ENCODE assay signal across 22 cellular contexts in the genomic region with DNA sequence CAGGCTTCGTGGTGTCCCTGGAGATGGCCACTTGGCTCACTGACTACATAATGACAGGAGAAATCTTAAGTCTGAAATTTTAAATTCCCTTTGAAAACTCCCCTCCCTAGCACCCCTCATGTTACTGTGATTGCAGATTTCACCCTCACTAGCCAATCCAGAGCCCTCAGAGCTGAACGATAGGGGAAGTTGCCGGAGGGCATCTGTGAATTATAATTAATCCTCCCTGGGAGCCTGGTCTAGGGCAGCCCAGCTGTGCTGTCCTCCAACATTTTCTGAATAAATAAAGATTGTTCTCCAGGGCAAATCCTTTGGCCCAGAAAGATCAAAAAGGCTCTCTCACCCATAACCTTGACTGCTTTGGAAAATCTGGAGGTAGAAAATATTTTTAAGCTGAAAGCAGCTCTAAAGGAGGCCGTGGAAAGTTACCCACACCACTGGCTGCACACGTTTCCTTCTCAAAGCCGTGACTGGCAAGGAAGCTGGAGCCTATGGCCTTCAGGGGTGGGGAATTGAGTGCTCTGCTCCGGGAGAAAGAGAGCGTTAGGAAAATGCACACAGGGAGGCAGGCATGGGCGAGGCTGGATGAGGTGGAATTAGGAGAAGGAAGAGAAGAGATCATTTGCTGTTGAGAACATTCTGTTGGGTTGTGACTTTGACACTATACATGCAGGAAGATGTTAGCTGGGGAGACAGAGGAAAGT.
DNase-seq lines count a peak whose midpoint lies in the region; ATAC-seq, FAIRE-seq and TF ChIP-seq lines count a peak whose summit lies in the region.
"Had no signal": no experiment of that assay in that cellular context is flagged by ENCODE, and none has a peak within 500 bp of the region (broad histone marks: within the 10 kb centered on the region; RNA-seq: fewer than 3 reads in every experiment).

No MANE protein-coding gene starts in this region.

- intact Hi-C loops in mucosa of descending colon (cut with DNase I, micrococcal nuclease), result loop anchor here in 1 of 2 donors (10.0 kb wide), 1 partner anchor 473 kb away; no protein-coding TSS in a partner anchor

- H3K36me3 Mint-ChIP-seq in effector memory CD8-positive, alpha-beta T cell (ENCODE audit: insufficient read depth), result no peaks in the 10 kb centered on the region
- H3K36me3 Mint-ChIP-seq: CD8-positive, alpha-beta memory T cell had no signal

- H3K9me3 ChIP-seq in mucosa of descending colon, result no peaks in the 10 kb centered on the region

- TF ChIP-seq CTCF in mucosa of descending colon (IDR thresholded peaks at IDR 0.05), result no peak

- peak; percentile 58 for FAIRE-seq in HTR-8/SVneo (lab: Jason Lieb, UNC)
- FAIRE-seq: GM12892 had no signal

- peak; percentile 66 for ATAC-seq in mucosa of descending colon
- ATAC-seq in effector memory CD8-positive, alpha-beta T cell (replicated peaks), result no peak

- DNase-seq in NCI-H1417 (lab: John Stamatoyannopoulos, UW) (peak in 2 of 3 experiments; percentile 69 to 83), NCI-H1417 treated with DMSO at 0.1 percent for 48 hours (lab: John Stamatoyannopoulos, UW) (no peak), HTR-8/SVneo (ENCODE audit: insufficient read length, low spot score) (no peak), mucosa of descending colon (peak; percentile 56 to 64 (median 56)), renal cortical epithelial cell (ENCODE audit: low read depth) (peak; percentile 36), NCI-H1694 (lab: John Stamatoyannopoulos, UW) (no peak)
- DNase-seq in effector memory CD8-positive, alpha-beta T cell, result no peak
- DNase-seq in stimulated activated CD4-positive, alpha-beta T cell treated with anti-CD3 and anti-CD28 coated beads, Interleukin-15, amount 100 ng/mL, for 24 hours, result no peak
- DNase-seq: ACHN; Calu3; CD8-positive, alpha-beta memory T cell; DMS153; GM23248; HCEC 1CT; MV-4-11; NCI-H1105 treated with DMSO at 0.1 percent for 48 hours; NCI-H1930; NCI-H2227 treated with DMSO at 0.1 percent for 48 hours; NCI-H526; SHP77 treated with DMSO at 0.1 percent for 48 hours had no signal

- H3K36me3 ChIP-seq in mucosa of descending colon (ENCODE audit: low read depth), result no peaks in the 10 kb centered on the region

- H3K4me3 ChIP-seq in mucosa of descending colon, result no peak overlapping the region
- H3K4me3 ChIP-seq: GM23248 had no signal

- H3K27ac Mint-ChIP-seq in effector memory CD8-positive, alpha-beta T cell, result no peak overlapping the region
- H3K27ac Mint-ChIP-seq: CD8-positive, alpha-beta memory T cell; IgD-negative memory B cell had no signal

- no peak overlapping the region for H3K4me3 Mint-ChIP-seq in effector memory CD8-positive, alpha-beta T cell
- H3K4me3 Mint-ChIP-seq: CD8-positive, alpha-beta memory T cell; IgD-negative memory B cell had no signal

- peaks cover 31% of the 10 kb centered on the region for H3K4me1 ChIP-seq in mucosa of descending colon (ENCODE audit: low read depth)

- H3K27me3 Mint-ChIP-seq in effector memory CD8-positive, alpha-beta T cell, result peaks cover 60 to 88% of the 10 kb centered on the region in 2 donors

- no peaks in the 10 kb centered on the region for H3K9me3 Mint-ChIP-seq in effector memory CD8-positive, alpha-beta T cell

- no peaks in the 10 kb centered on the region for H3K4me1 Mint-ChIP-seq in effector memory CD8-positive, alpha-beta T cell (ENCODE audit: low read depth in 2 of 2)
- H3K4me1 Mint-ChIP-seq: CD8-positive, alpha-beta memory T cell; IgD-negative memory B cell had no signal

Comparison
In these comparisons a context has a peak if more than half of its experiments do, and no peak if none do; other contexts are left out.
1. DNase-seq: peak in NCI-H1417 (2 of 3), mucosa of descending colon (3 of 3) and renal cortical epithelial cell (single experiment); none in NCI-H1417 treated with DMSO at 0.1 percent for 48 hours (single experiment), HTR-8/SVneo (single experiment), effector memory CD8-positive, alpha-beta T cell (0 of 3), stimulated activated CD4-positive, alpha-beta T cell treated with anti-CD3 and anti-CD28 coated beads, Interleukin-15, amount 100 ng/mL, for 24 hours (single experiment) and NCI-H1694 (single experiment).